Comparison of ENCODE assay signal across 4 cellular contexts in the genomic region with DNA sequence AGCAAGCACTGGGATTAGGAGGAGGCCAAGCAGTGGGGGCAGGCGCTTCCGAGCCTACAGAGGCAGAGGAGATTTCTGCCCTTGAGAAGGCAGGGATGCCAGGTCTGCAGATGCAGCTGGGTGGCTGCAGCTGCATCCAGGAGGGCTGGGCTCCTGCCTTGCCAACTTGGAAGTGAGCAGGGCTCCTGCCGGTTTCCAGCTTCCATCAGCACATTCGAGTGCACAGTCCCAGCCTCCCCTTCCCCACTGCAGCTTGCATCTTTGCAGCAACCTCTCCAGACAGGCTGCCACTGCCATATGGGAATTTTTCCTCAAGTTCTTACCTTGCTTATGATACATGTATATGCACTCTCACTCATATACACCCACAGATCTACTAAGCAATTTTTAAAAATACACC.
"Had no signal": no experiment of that assay in that cellular context is flagged by ENCODE, and none has a peak within 500 bp of the region (broad histone marks: within the 10 kb centered on the region; RNA-seq: fewer than 3 reads in every experiment).

No MANE protein-coding gene starts in this region.

- H3K4me3 ChIP-seq: GM23338 had no signal

- ATAC-seq: GM23338 had no signal

- H3K27ac Mint-ChIP-seq: GM23338, H9 had no signal

- H2AFZ ChIP-seq: GM23338 had no signal

- H3K4me3 Mint-ChIP-seq: GM23338, H9 had no signal

- H3K4me2 ChIP-seq: GM23338 had no signal

- DNase-seq: H9, HCEC 1CT, IMR-90 had no signal
